8 cellular contexts compared by ENCODE assay signal in genomic region chr12:46382974-46383653, GRCh38. TPM values are rescaled to one million over a fixed set of nuclear protein-coding genes. Genes with fewer than 3 reads are reported as not detected.
DNase-seq lines count a peak whose midpoint lies in the region; ATAC-seq, FAIRE-seq and TF ChIP-seq lines count a peak whose summit lies in the region.

No MANE protein-coding gene starts in this region.

- H3K9me3 ChIP-seq in adrenal gland (replicated peaks in 1 of 3) = no peaks in the 10 kb centered on the region

- H3K36me3 ChIP-seq in adrenal gland (replicated peaks in 1 of 2) = no peaks in the 10 kb centered on the region

- H3K36me3 Mint-ChIP-seq in progenitor cell of endocrine pancreas (ENCODE audit: insufficient read depth) = no peaks in the 10 kb centered on the region

- peak overlapping the region; percentile 99 for H3K27ac Mint-ChIP-seq in progenitor cell of endocrine pancreas

- 0 to 1% (median 1%) methylated on average over 44 to 73 of the region's 74 CpGs for WGBS in adrenal gland, 4 donors

- intact Hi-C loops in adrenal gland (cut with DNase I) (loop anchor here in 1 of 2 donors (10.0 kb wide), 1 partner anchor 172 kb away; no protein-coding TSS in a partner anchor), left cardiac atrium (cut with DNase I) (loop anchor here in 1 of 2 donors (5.0 to 10.0 kb wide), 2 partner anchors 52 to 89 kb away; no protein-coding TSS in a partner anchor)

- peak overlapping the region; percentile 79 for H3K4me3 Mint-ChIP-seq in progenitor cell of endocrine pancreas (ENCODE audit: low read depth)

- peak overlapping the region; percentile 96 to 100 (median 99) for H3K27ac ChIP-seq in adrenal gland

- FAIRE-seq in GM12891 (lab: Jason Lieb, UNC) = peak; percentile 91

- H3K27me3 Mint-ChIP-seq in progenitor cell of endocrine pancreas = no peaks in the 10 kb centered on the region

- TF ChIP-seq CTCF in adrenal gland (IDR thresholded peaks at IDR 0.05) = peak in 4 of 6 experiments; percentile 10 to 31 (median 22)
- peak; percentile 24 for TF ChIP-seq CTCF in progenitor cell of endocrine pancreas (IDR thresholded peaks at IDR 0.05; ENCODE audit: unreplicated experiment)

- TF ChIP-seq POLR2A in GM12891 (IDR thresholded peaks at IDR 0.05; ENCODE audit: low read depth, low read length) (peak; percentile 29; the same call in 1 of the 2 replicates), adrenal gland (IDR thresholded peaks at IDR 0.05) (peak; percentile 66 to 84)

- H3K4me1 ChIP-seq in adrenal gland (replicated peaks in 1 of 2) = peaks cover 33 to 48% of the 10 kb centered on the region in 2 donors

- no peaks in the 10 kb centered on the region for H3K27me3 ChIP-seq in adrenal gland

- peak overlapping the region; percentile 63 to 87 (median 80) for H3K4me3 ChIP-seq in adrenal gland

- no peaks in the 10 kb centered on the region for H3K9me3 Mint-ChIP-seq in progenitor cell of endocrine pancreas (ENCODE audit: low read depth)

- H3K4me1 Mint-ChIP-seq in progenitor cell of endocrine pancreas (ENCODE audit: low read depth) = peaks cover 21% of the 10 kb centered on the region

- ATAC-seq in HG02840 (IDR thresholded peaks at IDR 0.05; ENCODE audit: low FRiP score, unreplicated experiment) (peak; percentile 73), left cardiac atrium (peak; percentile 94)

- peak; percentile 68 for DNase-seq in GM12891 (ENCODE audit: insufficient read length, low spot score)
- DNase-seq in NCI-H1417 treated with DMSO at 0.1 percent for 48 hours (lab: John Stamatoyannopoulos, UW) = peak; percentile 60
- DNase-seq in SW480 (ENCODE audit: low spot score) = peak; percentile 94
- peak; percentile 97 to 98 (median 98) for DNase-seq in adrenal gland
- DNase-seq in left cardiac atrium = peak; percentile 97
- DNase-seq in progenitor cell of endocrine pancreas (ENCODE audit: low spot score, unreplicated experiment) = peak; percentile 86
- DNase-seq in ureter (ENCODE audit: low spot score) = peak; percentile 99

TF ChIP-seq in GM12891, 5 proteins besides CTCF, POLR2A, EP300 and RAD21:
- TF ChIP-seq POU2F2 (IDR thresholded peaks at IDR 0.05; ENCODE audit: low read depth, low read length) (no peak), POLR2AphosphoS5 (IDR thresholded peaks at IDR 0.05; ENCODE audit: low read depth, low read length) (no peak), TAF1 (IDR thresholded peaks at IDR 0.05; ENCODE audit: low read depth, low read length) (no peak), PAX5 (IDR thresholded peaks at IDR 0.05; ENCODE audit: insufficient read depth, low read length, severe bottlenecking) (no peak), SPI1 (IDR thresholded peaks at IDR 0.05; ENCODE audit: low read depth, low read length) (no peak)

RNA-seq across cellular contexts. Expression of gene SLC38A2, which starts 10.5 kb away (rescaled TPM):
- 31.8 TPM for polyA plus RNA-seq in GM12891 (2012; ENCODE audit: low read depth, missing spikeins)
- 100 to 1,000 TPM; 128 to 948 (median 375) TPM for total RNA-seq in adrenal gland
- polyA plus RNA-seq in adrenal gland = 100 to 1,000 TPM in 2 of 3 donors, 10 to 100 TPM in 1; 94.6 to 119 (median 108) TPM
- total RNA-seq in left cardiac atrium = 100 to 1,000 TPM; 122 to 202 TPM
- total RNA-seq in progenitor cell of endocrine pancreas = 216 and 224 TPM in 2 replicates
- total RNA-seq in ureter = 292 TPM

Comparison
In these comparisons a context has a peak if more than half of its experiments do, and no peak if none do; other contexts are left out.
1. Peak in every context shown above with its lines: DNase-seq, ATAC-seq, H3K4me3 ChIP-seq and H3K27ac ChIP-seq.